Comparison of ENCODE assay signal across 8 cellular contexts in the genomic region with DNA sequence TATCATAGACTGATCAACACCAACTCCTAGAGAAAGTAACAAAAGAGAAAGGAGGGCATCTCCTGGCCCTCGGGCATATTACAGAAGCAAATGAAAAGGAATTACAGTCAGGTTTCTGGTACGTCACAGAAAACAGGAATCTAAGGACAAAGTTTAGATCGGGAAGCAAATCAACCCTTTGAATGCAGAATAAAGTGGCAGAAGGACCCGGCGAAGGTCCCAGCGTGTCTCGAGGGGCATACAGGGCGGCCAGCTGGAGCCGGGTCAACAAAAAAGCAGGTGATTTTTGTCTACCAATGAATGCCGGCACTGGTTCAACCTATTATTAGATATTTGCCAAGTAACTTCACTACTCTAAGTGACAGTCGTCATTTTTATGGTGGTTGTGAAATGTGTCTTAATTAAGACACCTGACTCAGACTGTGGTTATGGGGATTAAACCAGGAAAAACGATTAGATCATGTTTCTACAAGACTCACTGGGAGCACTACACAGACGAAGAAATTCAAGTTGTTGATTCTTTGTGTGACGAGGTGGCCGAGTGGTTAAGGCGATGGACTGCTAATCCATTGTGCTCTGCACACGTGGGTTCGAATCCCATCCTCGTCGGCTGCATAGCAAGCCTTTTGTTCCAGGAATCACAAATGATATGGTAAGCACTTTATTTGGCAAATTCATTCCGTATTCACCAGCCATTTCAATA. TPM values are rescaled to one million over a fixed set of nuclear protein-coding genes. Genes with fewer than 3 reads are reported as not detected.
DNase-seq lines count a peak whose midpoint lies in the region; ATAC-seq and TF ChIP-seq lines count a peak whose summit lies in the region.

No MANE protein-coding gene starts in this region.

- H3K36me3 ChIP-seq in gastroesophageal sphincter: no peaks in the 10 kb centered on the region

- H3K9me3 ChIP-seq in AG04450 (ENCODE audit: control insufficient read depth, insufficient read depth, low read length) (no peaks in the 10 kb centered on the region), gastroesophageal sphincter (no peaks in the 10 kb centered on the region)

- no peak for TF ChIP-seq CTCF in AG04450 (IDR thresholded peaks at IDR 0.05; ENCODE audit: low read depth, low read length)
- TF ChIP-seq CTCF in GM13976 (IDR thresholded peaks at IDR 0.05; ENCODE audit: borderline replicate concordance, control extremely low read depth, extremely low read depth, insufficient read depth, missing control alignments): no peak
- TF ChIP-seq CTCF in gastroesophageal sphincter (IDR thresholded peaks at IDR 0.05): no peak

- TF ChIP-seq EP300 in gastroesophageal sphincter (IDR thresholded peaks at IDR 0.05): no peak

- H3K4me1 ChIP-seq in gastroesophageal sphincter: peaks cover 0 to 9% (median 4%) of the 10 kb centered on the region in 3 donors

- DNase-seq in AG04450 (ENCODE audit: low read depth, low spot score) (peak; percentile 71), GM13976 (ENCODE audit: low spot score) (peak; percentile 74), NCI-H510A (lab: John Stamatoyannopoulos, UW) (peak; percentile 9), retina (peak; percentile 51), cortex of kidney (lab: John Stamatoyannopoulos, UW) (no peak)
- peak; percentile 21 for DNase-seq in activated CD8-positive, alpha-beta memory T cell treated with anti-CD3 and anti-CD28 coated beads, Interleukin-2, amount 50 U/mL, for 4 hours

- no peak for TF ChIP-seq POLR2A in gastroesophageal sphincter (IDR thresholded peaks at IDR 0.05)

- H3K27me3 ChIP-seq in AG04450 (ENCODE audit: control insufficient read depth, insufficient read depth, low read length) (peaks cover 26% of the 10 kb centered on the region), gastroesophageal sphincter (peaks cover 88% of the 10 kb centered on the region)

- H3K27ac ChIP-seq in AG04450 (ENCODE audit: low read depth, low read length) (no peak overlapping the region), gastroesophageal sphincter (no peak overlapping the region)

- CTCF ChIA-PET in AG04450 (lab: Charles Lee): interaction anchor here (0.6 kb wide), 1 partner anchor 161 kb away, joined by 4 read pairs; no protein-coding TSS in a partner anchor

- POLR2A ChIA-PET in AG04450 (lab: Yijun Ruan, JAX): no interaction called here

- ATAC-seq in HG03196 (IDR thresholded peaks at IDR 0.05; ENCODE audit: unreplicated experiment) (peak; percentile 54), gastroesophageal sphincter (peak; percentile 19)

- in situ Hi-C loops in GM13976 (cut with MboI; ENCODE audit: low sequenced_read_pairs, unreplicated experiment): no loop called here

- H3K4me3 ChIP-seq in AG04450 (ENCODE audit: low read depth, low read length) (peak overlapping the region; percentile 65), gastroesophageal sphincter (peak overlapping the region in 1 of 2 donors; percentile 22)

- WGBS in gastroesophageal sphincter (ENCODE audit: low coverage in 1 of 2), 2 donors: 2 to 3% methylated on average over 17 to 21 of the region's 21 CpGs

RNA-seq across cellular contexts. Expression of a gene that starts 12.4 kb away (rescaled TPM):
- 14.8 and 18.2 TPM in 2 replicates for polyA plus RNA-seq in AG04450 (2011; rRNA removed)
- polyA minus RNA-seq in AG04450 (2011; rRNA and poly(A)+ RNA removed): 14.4 and 18.7 TPM in 2 replicates
- total RNA-seq in gastroesophageal sphincter: 10 to 100 TPM; 11.4 to 17.1 (median 12.9) TPM

RNA-seq across cellular contexts. Expression of a gene that starts 39.4 kb away (rescaled TPM):
- 3.7 and 4.7 TPM in 2 replicates for polyA plus RNA-seq in AG04450 (2011; rRNA removed)
- 4.0 and 5.6 TPM in 2 replicates for polyA minus RNA-seq in AG04450 (2011; rRNA and poly(A)+ RNA removed)
- 1 to 10 TPM; 3.2 to 6.4 (median 5.0) TPM for total RNA-seq in gastroesophageal sphincter

RNA-seq across cellular contexts. Expression of a gene that starts 46.4 kb away (rescaled TPM):
- polyA plus RNA-seq in AG04450 (2011; rRNA removed): 0.52 TPM in 2 replicates
- polyA minus RNA-seq in AG04450 (2011; rRNA and poly(A)+ RNA removed): 0.18 and 0.26 TPM in 2 replicates
- total RNA-seq in gastroesophageal sphincter: 1 to 10 TPM; 3.1 to 6.6 (median 4.4) TPM

RNA-seq across cellular contexts. Expression of a gene that starts 54.3 kb away (rescaled TPM):
- polyA plus RNA-seq in AG04450 (2011; rRNA removed): 17.9 and 24.0 TPM in 2 replicates
- polyA minus RNA-seq in AG04450 (2011; rRNA and poly(A)+ RNA removed): 22.8 and 24.3 TPM in 2 replicates
- total RNA-seq in gastroesophageal sphincter: 10 to 100 TPM; 17.9 to 27.1 (median 24.5) TPM
